18 cellular contexts compared by ENCODE assay signal in genomic region chr13:36986462-36987240, GRCh38. TPM values are rescaled to one million over a fixed set of nuclear protein-coding genes. Genes with fewer than 3 reads are reported as not detected.
DNase-seq lines count a peak whose midpoint lies in the region; ATAC-seq and TF ChIP-seq lines count a peak whose summit lies in the region.
"Had no signal": no experiment of that assay in that cellular context is flagged by ENCODE, and none has a peak within 500 bp of the region (broad histone marks: within the 10 kb centered on the region; RNA-seq: fewer than 3 reads in every experiment).

No MANE protein-coding gene starts in this region.

- H3K4me2 ChIP-seq in PC-9, result no peak overlapping the region

- H3K4me1 Mint-ChIP-seq in activated naive CD8-positive, alpha-beta T cell treated with anti-CD3 and anti-CD28 coated beads for 36 hours, result peaks cover 2% of the 10 kb centered on the region
- peaks cover 0 to 15% (median 0%) of the 10 kb centered on the region in 7 donors for H3K4me1 Mint-ChIP-seq in naive thymus-derived CD4-positive, alpha-beta T cell
- H3K4me1 Mint-ChIP-seq: B cell, brain, WTC11 had no signal

- H2AFZ ChIP-seq in PC-9, result no peak overlapping the region

- no TSS peak for BruUV-seq in PC-9 (replicated peaks; lab: Mats Ljungman, UMichigan)

- no peak overlapping the region for H3K27ac ChIP-seq in PC-9
- no peak overlapping the region for H3K27ac ChIP-seq in naive thymus-derived CD4-positive, alpha-beta T cell (ENCODE audit: low read depth, low read length)
- H3K27ac ChIP-seq: left ventricle myocardium inferior, sigmoid colon had no signal

- H3K9me2 ChIP-seq in PC-9 (ENCODE audit: insufficient read depth), result no peaks in the 10 kb centered on the region

- no peaks in the 10 kb centered on the region for H3K9me3 Mint-ChIP-seq in activated naive CD8-positive, alpha-beta T cell treated with anti-CD3 and anti-CD28 coated beads for 36 hours
- no peaks in the 10 kb centered on the region for H3K9me3 Mint-ChIP-seq in naive thymus-derived CD4-positive, alpha-beta T cell
- H3K9me3 Mint-ChIP-seq: brain, WTC11 had no signal

- TF ChIP-seq CTCF in HFF-Myc (IDR thresholded peaks at IDR 0.05; ENCODE audit: low read depth, low read length, missing control alignments), result no peak
- TF ChIP-seq CTCF in PC-9 (conservative IDR thresholded peaks at IDR 0.05), result no peak

- H3K27ac Mint-ChIP-seq in activated naive CD8-positive, alpha-beta T cell treated with anti-CD3 and anti-CD28 coated beads for 36 hours, result peak overlapping the region; percentile 1
- peak overlapping the region in 1 of 9 donors; percentile 55 for H3K27ac Mint-ChIP-seq in naive thymus-derived CD4-positive, alpha-beta T cell
- H3K27ac Mint-ChIP-seq: B cell, brain, WTC11 had no signal

- DNase-seq in DMS53 treated with DMSO at 0.1 percent for 48 hours (lab: John Stamatoyannopoulos, UW; ENCODE audit: unreplicated experiment) (peak; percentile 19), HFF-Myc (ENCODE audit: extremely low read depth, low read depth) (peak; percentile 35), glomerular visceral epithelial cell (ENCODE audit: extremely low spot score) (peak; percentile 8), PC-9 (no peak), activated gamma-delta T cell (lab: John Stamatoyannopoulos, UW) (no peak)
- no peak for DNase-seq in activated naive CD8-positive, alpha-beta T cell treated with anti-CD3 and anti-CD28 coated beads for 36 hours
- DNase-seq in naive thymus-derived CD4-positive, alpha-beta T cell, result no peak
- DNase-seq: activated naive CD4-positive, alpha-beta T cell; left ventricle myocardium inferior; NCI-H1092 treated with DMSO at 0.1 percent for 48 hours; occipital lobe; RPMI8226; sigmoid colon; stimulated activated CD4-positive, alpha-beta T cell treated with anti-CD3 and anti-CD28 coated beads, Interleukin-2, amount 100 ng/mL, for 48 hours; T-helper 1 cell had no signal

- no peak overlapping the region for H3K4me3 Mint-ChIP-seq in activated naive CD8-positive, alpha-beta T cell treated with anti-CD3 and anti-CD28 coated beads for 36 hours
- H3K4me3 Mint-ChIP-seq in naive thymus-derived CD4-positive, alpha-beta T cell, result no peak overlapping the region
- H3K4me3 Mint-ChIP-seq: B cell, brain, WTC11 had no signal

- POLR2A ChIA-PET in PC-9 (lab: Charles Lee; ENCODE audit: unreplicated experiment), result no interaction called here
- POLR2A ChIA-PET in naive thymus-derived CD4-positive, alpha-beta T cell (lab: Charles Lee), result interaction anchor here (1.1 kb wide), 1 partner anchor 14 kb away, joined by 4 read pairs; the partner anchor contains the start of gene EXOSC8

- no peaks in the 10 kb centered on the region for H3K9me3 ChIP-seq in PC-9 (ENCODE audit: insufficient read depth, low read depth)
- no peaks in the 10 kb centered on the region for H3K9me3 ChIP-seq in naive thymus-derived CD4-positive, alpha-beta T cell (ENCODE audit: control insufficient read depth in 2 of 3, low read length in 3 of 3)
- H3K9me3 ChIP-seq: left ventricle myocardium inferior, sigmoid colon had no signal

- ATAC-seq in naive thymus-derived CD4-positive, alpha-beta T cell, result no peak
- ATAC-seq: WTC11 had no signal

- no peaks in the 10 kb centered on the region for H4K20me1 ChIP-seq in PC-9 (ENCODE audit: insufficient read depth)

- peaks cover 53% of the 10 kb centered on the region for H3K36me3 ChIP-seq in PC-9 (ENCODE audit: low read depth)
- peaks cover 33 to 78% (median 45%) of the 10 kb centered on the region in 3 experiments for H3K36me3 ChIP-seq in naive thymus-derived CD4-positive, alpha-beta T cell (ENCODE audit: control insufficient read depth in 2 of 3, insufficient read depth in 3 of 3, low read length in 3 of 3)

- no peaks in the 10 kb centered on the region for H3K27me3 ChIP-seq in PC-9 (ENCODE audit: insufficient read depth, low read depth)
- no peaks in the 10 kb centered on the region for H3K27me3 ChIP-seq in naive thymus-derived CD4-positive, alpha-beta T cell (ENCODE audit: control insufficient read depth in 2 of 2, insufficient read depth in 2 of 2, low read length in 2 of 2)
- H3K27me3 ChIP-seq: sigmoid colon had no signal

- CTCF ChIA-PET in PC-9 (lab: Charles Lee), result no interaction called here
- CTCF ChIA-PET in naive thymus-derived CD4-positive, alpha-beta T cell (lab: Charles Lee), result interaction anchor here (0.6 kb wide), 1 partner anchor 569 kb away, joined by 3 read pairs; no protein-coding TSS in a partner anchor

- H3K79me2 ChIP-seq in PC-9 (ENCODE audit: low read depth), result no peaks in the 10 kb centered on the region

- no peaks in the 10 kb centered on the region; the same call in 1 of the 2 replicates for H3F3A ChIP-seq in PC-9 (ENCODE audit: insufficient read depth, low read depth)

- H3K27me3 Mint-ChIP-seq in activated naive CD8-positive, alpha-beta T cell treated with anti-CD3 and anti-CD28 coated beads for 36 hours, result no peaks in the 10 kb centered on the region
- no peaks in the 10 kb centered on the region for H3K27me3 Mint-ChIP-seq in naive thymus-derived CD4-positive, alpha-beta T cell
- H3K27me3 Mint-ChIP-seq: B cell, brain had no signal

- no peak overlapping the region for H3K4me3 ChIP-seq in HFF-Myc (replicated peaks; ENCODE audit: low read depth, low read length)
- H3K4me3 ChIP-seq in PC-9, result no peak overlapping the region
- H3K4me3 ChIP-seq in naive thymus-derived CD4-positive, alpha-beta T cell (ENCODE audit: low read length), result no peak overlapping the region
- H3K4me3 ChIP-seq: left ventricle myocardium inferior, sigmoid colon had no signal

- H3K4me1 ChIP-seq in PC-9 (replicated peaks; ENCODE audit: insufficient read depth), result no peaks in the 10 kb centered on the region
- no peaks in the 10 kb centered on the region for H3K4me1 ChIP-seq in naive thymus-derived CD4-positive, alpha-beta T cell (ENCODE audit: control insufficient read depth in 2 of 2, insufficient read depth in 2 of 2, low read length in 2 of 2)
- H3K4me1 ChIP-seq: left ventricle myocardium inferior, sigmoid colon had no signal

- intact Hi-C loops in PC-9 (cut with micrococcal nuclease; ENCODE audit: unreplicated experiment), result no loop called here
- intact Hi-C loops in naive thymus-derived CD4-positive, alpha-beta T cell (cut with micrococcal nuclease), result no loop called here

- H3K36me3 Mint-ChIP-seq in activated naive CD8-positive, alpha-beta T cell treated with anti-CD3 and anti-CD28 coated beads for 36 hours, result peaks cover 30% of the 10 kb centered on the region
- H3K36me3 Mint-ChIP-seq in naive thymus-derived CD4-positive, alpha-beta T cell, result peaks cover 33 to 49% (median 36%) of the 10 kb centered on the region in 5 donors

RNA-seq across cellular contexts. Expression of gene ALG5, which starts 12.5 kb away (rescaled TPM):
- total RNA-seq in activated naive CD8-positive, alpha-beta T cell treated with anti-CD3 and anti-CD28 coated beads for 36 hours, result 10 to 100 TPM; 41.6 to 42.3 TPM
- 17.7 and 18.8 TPM in 2 replicates for total RNA-seq in PC-9 (2021)
- total RNA-seq in naive thymus-derived CD4-positive, alpha-beta T cell, result 10 to 100 TPM; 12.1 to 39.3 (median 22.8) TPM
- polyA plus RNA-seq in naive thymus-derived CD4-positive, alpha-beta T cell, result 10 to 100 TPM; 62.7 to 82.2 TPM

RNA-seq across cellular contexts. Expression of gene EXOSC8, which starts 13.9 kb away (rescaled TPM):
- 100 to 1,000 TPM; 188 to 193 TPM for total RNA-seq in activated naive CD8-positive, alpha-beta T cell treated with anti-CD3 and anti-CD28 coated beads for 36 hours
- 44.1 and 51.2 TPM in 2 replicates for total RNA-seq in PC-9 (2021)
- total RNA-seq in naive thymus-derived CD4-positive, alpha-beta T cell, result 10 to 100 TPM; 41.0 to 91.7 (median 80.3) TPM
- 10 to 100 TPM; 57.8 to 98.3 TPM for polyA plus RNA-seq in naive thymus-derived CD4-positive, alpha-beta T cell

Comparison
In these comparisons a context has a peak if more than half of its experiments do, and no peak if none do; other contexts are left out.
1. DNase-seq: peak in DMS53 treated with DMSO at 0.1 percent for 48 hours (single experiment), HFF-Myc (single experiment) and glomerular visceral epithelial cell (single experiment); none in activated naive CD8-positive, alpha-beta T cell treated with anti-CD3 and anti-CD28 coated beads for 36 hours (single experiment), PC-9 (0 of 2), activated gamma-delta T cell (single experiment) and naive thymus-derived CD4-positive, alpha-beta T cell (0 of 9).